Comparison of ENCODE assay signal across 7 cellular contexts in genomic region chr12:104522985-104523719, GRCh38.
DNase-seq lines count a peak whose midpoint lies in the region; FAIRE-seq and TF ChIP-seq lines count a peak whose summit lies in the region.

No MANE protein-coding gene starts in this region.

- no peaks in the 10 kb centered on the region for H3K36me3 ChIP-seq in adipocyte (ENCODE audit: control insufficient read depth, insufficient read depth, low read length, severe bottlenecking)
- H3K36me3 ChIP-seq in osteoblast (ENCODE audit: insufficient read depth, low read length) = no peaks in the 10 kb centered on the region

- DNase-seq in GM12864 (ENCODE audit: low read depth) (no peak), MV-4-11 (lab: John Stamatoyannopoulos, UW) (peak; percentile 63), adipocyte (ENCODE audit: low read depth) (peak; percentile 24), osteoblast (ENCODE audit: insufficient read length, low spot score, missing footprints) (peak; percentile 19), kidney tubule cell (ENCODE audit: low spot score) (no peak), H4 (ENCODE audit: low spot score) (no peak), RCC 7860 (ENCODE audit: low spot score) (no peak)

- H3K27me3 ChIP-seq in adipocyte (replicated peaks; ENCODE audit: control insufficient read depth, insufficient read depth, low read length) (no peaks in the 10 kb centered on the region), osteoblast (ENCODE audit: insufficient read depth, low read length) (no peaks in the 10 kb centered on the region)

- H3K9ac ChIP-seq in adipocyte (ENCODE audit: low read length) = peak overlapping the region; percentile 70

- peak overlapping the region; percentile 27 for H3K4me2 ChIP-seq in osteoblast (ENCODE audit: insufficient read depth, low read length)

- TF ChIP-seq CTCF in GM12864 (IDR thresholded peaks at IDR 0.05; ENCODE audit: low read depth, low read length, missing control alignments) (no peak), osteoblast (IDR thresholded peaks at IDR 0.05; ENCODE audit: extremely low read depth, low read depth, low read length) (no peak)

- peaks cover 67% of the 10 kb centered on the region for H3K79me2 ChIP-seq in osteoblast (ENCODE audit: insufficient read depth, low read length)

- H4K20me1 ChIP-seq in osteoblast (ENCODE audit: insufficient read depth, low read length) = peaks cover 5% of the 10 kb centered on the region

- H3K4me1 ChIP-seq in adipocyte (ENCODE audit: control insufficient read depth, insufficient read depth, low read length) (peaks cover 49% of the 10 kb centered on the region), osteoblast (ENCODE audit: insufficient read depth, low read length) (peaks cover 24% of the 10 kb centered on the region)

- H3K9me3 ChIP-seq in adipocyte (ENCODE audit: control insufficient read depth, low read length) (no peaks in the 10 kb centered on the region), osteoblast (ENCODE audit: low read depth, low read length) (no peaks in the 10 kb centered on the region)

- H3K27ac ChIP-seq in osteoblast (ENCODE audit: low read depth, low read length) = no peak overlapping the region

- H3K4me3 ChIP-seq in GM12864 (ENCODE audit: low read depth, low read length) (peak overlapping the region; percentile 7; the same call in 1 of the 2 replicates), adipocyte (ENCODE audit: low read length) (peak overlapping the region; percentile 31), osteoblast (ENCODE audit: insufficient read depth, low read length) (no peak overlapping the region)

- no peak for FAIRE-seq in RCC 7860 (lab: Jason Lieb, UNC)

- no peak overlapping the region for H2AFZ ChIP-seq in osteoblast (ENCODE audit: low read length)

Comparison
In these comparisons a context has a peak if more than half of its experiments do, and no peak if none do; other contexts are left out.
1. DNase-seq: peak in MV-4-11 (single experiment), adipocyte (single experiment) and osteoblast (single experiment); none in GM12864 (single experiment), kidney tubule cell (single experiment), H4 (single experiment) and RCC 7860 (single experiment).